In genomic region chr1:229410692-229411433, GRCh38 we compare ENCODE assay signal across 8 cellular contexts. TPM values are rescaled to one million over a fixed set of nuclear protein-coding genes. Genes with fewer than 3 reads are reported as not detected.
DNase-seq lines count a peak whose midpoint lies in the region; ATAC-seq and TF ChIP-seq lines count a peak whose summit lies in the region.

No MANE protein-coding gene starts in this region.

- peaks cover 14% of the 10 kb centered on the region for H3K4me1 Mint-ChIP-seq in activated T-helper 2 cell treated with anti-CD3 and anti-CD28 coated beads, Interferon-gamma antibody, Interleukin-2, Interleukin-4, amounts not matched to agents 10 μg/mL and 5 μg/mL and 100 μg/mL, durations not matched to agents 14 hours and 24 hours and 36 hours (ENCODE audit: low read depth)
- peaks cover 25% of the 10 kb centered on the region for H3K4me1 Mint-ChIP-seq in progenitor cell of endocrine pancreas (ENCODE audit: low read depth)

- H3K27me3 Mint-ChIP-seq in activated T-helper 2 cell treated with anti-CD3 and anti-CD28 coated beads, Interferon-gamma antibody, Interleukin-2, Interleukin-4, amounts not matched to agents 10 μg/mL and 5 μg/mL and 100 μg/mL, durations not matched to agents 14 hours and 24 hours and 36 hours (ENCODE audit: low read depth), result peaks cover 43% of the 10 kb centered on the region
- H3K27me3 Mint-ChIP-seq in progenitor cell of endocrine pancreas, result peaks cover 32% of the 10 kb centered on the region

- H3K4me3 ChIP-seq in Karpas-422 (ENCODE audit: low read length) (no peak overlapping the region), Panc1 (ENCODE audit: low read depth in 2 of 2, low read length in 2 of 2) (no peak overlapping the region; a peak in 1 of 4 replicates)

- POLR2A ChIA-PET in Panc1 (lab: Charles Lee), result no interaction called here

- H3K4me3 Mint-ChIP-seq in activated T-helper 2 cell treated with anti-CD3 and anti-CD28 coated beads, Interferon-gamma antibody, Interleukin-2, Interleukin-4, amounts not matched to agents 10 μg/mL and 5 μg/mL and 100 μg/mL, durations not matched to agents 14 hours and 24 hours and 36 hours (ENCODE audit: low read depth), result no peak overlapping the region
- no peak overlapping the region for H3K4me3 Mint-ChIP-seq in progenitor cell of endocrine pancreas (ENCODE audit: low read depth)

- no peaks in the 10 kb centered on the region for H3K36me3 Mint-ChIP-seq in activated T-helper 2 cell treated with anti-CD3 and anti-CD28 coated beads, Interferon-gamma antibody, Interleukin-2, Interleukin-4, amounts not matched to agents 10 μg/mL and 5 μg/mL and 100 μg/mL, durations not matched to agents 14 hours and 24 hours and 36 hours (ENCODE audit: low read depth)
- H3K36me3 Mint-ChIP-seq in progenitor cell of endocrine pancreas (ENCODE audit: insufficient read depth), result no peaks in the 10 kb centered on the region

- TF ChIP-seq CTCF in Panc1 (IDR thresholded peaks at IDR 0.05) (no peak), progenitor cell of endocrine pancreas (IDR thresholded peaks at IDR 0.05; ENCODE audit: unreplicated experiment) (no peak)

- in situ Hi-C loops in Caki2 (cut with HindIII; ENCODE audit: low pct_unique_long_range_greater_than_20kb, low sequenced_read_pairs), result no loop called here
- in situ Hi-C loops in Panc1 (cut with HindIII; ENCODE audit: low pct_unique_long_range_greater_than_20kb, low sequenced_read_pairs), result no loop called here

- H3K9me3 Mint-ChIP-seq in activated T-helper 2 cell treated with anti-CD3 and anti-CD28 coated beads, Interferon-gamma antibody, Interleukin-2, Interleukin-4, amounts not matched to agents 10 μg/mL and 5 μg/mL and 100 μg/mL, durations not matched to agents 14 hours and 24 hours and 36 hours, result no peaks in the 10 kb centered on the region
- H3K9me3 Mint-ChIP-seq in progenitor cell of endocrine pancreas (ENCODE audit: low read depth), result no peaks in the 10 kb centered on the region

- no peaks in the 10 kb centered on the region for H3K79me2 ChIP-seq in Karpas-422 (ENCODE audit: low read length)

- H3K27me3 ChIP-seq in Karpas-422 (ENCODE audit: low read length) (no peaks in the 10 kb centered on the region), Panc1 (ENCODE audit: control insufficient read depth, insufficient read depth, low read length) (no peaks in the 10 kb centered on the region)

- H3K9me3 ChIP-seq in Karpas-422 (ENCODE audit: low read length) (no peaks in the 10 kb centered on the region), Panc1 (ENCODE audit: control insufficient read depth, insufficient read depth, low read depth, low read length) (no peaks in the 10 kb centered on the region)

- no peak overlapping the region for H3K4me2 ChIP-seq in Karpas-422 (ENCODE audit: low read depth, low read length, poor library complexity, severe bottlenecking)

- no peak overlapping the region for H3K27ac ChIP-seq in Karpas-422 (ENCODE audit: low read length)
- H3K27ac ChIP-seq in Panc1 (ENCODE audit: low read length), result no peak overlapping the region

- H4K20me1 ChIP-seq in Karpas-422 (ENCODE audit: insufficient read depth, low read depth, low read length), result no peaks in the 10 kb centered on the region

- ATAC-seq in Panc1 (peak; percentile 91), HG03521 (IDR thresholded peaks at IDR 0.05; ENCODE audit: unreplicated experiment) (no peak)

- intact Hi-C loops in Panc1 (cut with micrococcal nuclease; ENCODE audit: unreplicated experiment), result no loop called here
- intact Hi-C loops in activated T-helper 2 cell treated with anti-CD3 and anti-CD28 coated beads, Interferon-gamma antibody, Interleukin-2, Interleukin-4, amounts not matched to agents 10 μg/mL and 5 μg/mL and 100 μg/mL, durations not matched to agents 14 hours and 24 hours and 36 hours (cut with micrococcal nuclease), result no loop called here

- H3K4me1 ChIP-seq in Karpas-422 (ENCODE audit: low read length) (no peaks in the 10 kb centered on the region), Panc1 (ENCODE audit: control insufficient read depth, insufficient read depth, low read length) (peaks cover 12% of the 10 kb centered on the region)

- no peak overlapping the region for H2AFZ ChIP-seq in Karpas-422 (ENCODE audit: low read length)

- H3K9ac ChIP-seq in Karpas-422 (ENCODE audit: low read length), result no peak overlapping the region

- H3K9me2 ChIP-seq in Karpas-422 (replicated peaks; ENCODE audit: insufficient read depth, low read length), result no peaks in the 10 kb centered on the region

- DNase-seq in Caki2 (ENCODE audit: low read depth) (peak; percentile 41), Karpas-422 (peak; percentile 38), Panc1 (ENCODE audit: low read depth, low spot score) (no peak), ecto neural progenitor cell (ENCODE audit: low spot score) (peak; percentile 54), middle frontal gyrus (ENCODE audit: extremely low spot score, low spot score) (peak; percentile 62), progenitor cell of endocrine pancreas (ENCODE audit: low spot score, unreplicated experiment) (no peak)
- DNase-seq in activated T-helper 2 cell treated with anti-CD3 and anti-CD28 coated beads, Interferon-gamma antibody, Interleukin-2, Interleukin-4, amounts not matched to agents 10 μg/mL and 5 μg/mL and 100 μg/mL, durations not matched to agents 14 hours and 24 hours and 36 hours (ENCODE audit: low spot score), result no peak

- no peaks in the 10 kb centered on the region for H3K36me3 ChIP-seq in Karpas-422 (ENCODE audit: insufficient read depth, low read length)
- no peaks in the 10 kb centered on the region for H3K36me3 ChIP-seq in Panc1 (ENCODE audit: control insufficient read depth, insufficient read depth, low read length)

- CTCF ChIA-PET in Panc1 (lab: Charles Lee), result no interaction called here

- no peak overlapping the region for H3K27ac Mint-ChIP-seq in activated T-helper 2 cell treated with anti-CD3 and anti-CD28 coated beads, Interferon-gamma antibody, Interleukin-2, Interleukin-4, amounts not matched to agents 10 μg/mL and 5 μg/mL and 100 μg/mL, durations not matched to agents 14 hours and 24 hours and 36 hours
- H3K27ac Mint-ChIP-seq in progenitor cell of endocrine pancreas, result no peak overlapping the region

- BruUV-seq in Panc1 (replicated peaks; lab: Mats Ljungman, UMichigan), result no TSS peak

RNA-seq across cellular contexts. Expression of gene ACTA1, which starts 23.0 kb away (rescaled TPM):
- total RNA-seq in Caki2 (2014; rRNA removed; shearing (Covaris generic); ENCODE audit: low replicate concordance), result 7.4 TPM in 1 of 2 replicates, not detected in the other
- not detected in 2 replicates for total RNA-seq in Karpas-422 (2014; rRNA removed; shearing (Covaris generic); ENCODE audit: low replicate concordance)
- total RNA-seq in Panc1 (2021; ENCODE audit: unreplicated experiment) (not detected), progenitor cell of endocrine pancreas (1.8 and 2.5 TPM in 2 replicates)
- polyA plus RNA-seq in Panc1 (2012; ENCODE audit: insufficient read length), result 3.6 TPM
- total RNA-seq in activated T-helper 2 cell treated with anti-CD3 and anti-CD28 coated beads, Interferon-gamma antibody, Interleukin-2, Interleukin-4, amounts not matched to agents 10 μg/mL and 5 μg/mL and 100 μg/mL, durations not matched to agents 14 hours and 24 hours and 36 hours, result not detected in 2 replicates

Comparison
In these comparisons a context has a peak if more than half of its experiments do, and no peak if none do; other contexts are left out.
1. DNase-seq: peak in Caki2 (single experiment), Karpas-422 (single experiment), ecto neural progenitor cell (single experiment) and middle frontal gyrus (single experiment); none in Panc1 (single experiment), activated T-helper 2 cell treated with anti-CD3 and anti-CD28 coated beads, Interferon-gamma antibody, Interleukin-2, Interleukin-4, amounts not matched to agents 10 μg/mL and 5 μg/mL and 100 μg/mL, durations not matched to agents 14 hours and 24 hours and 36 hours (single experiment) and progenitor cell of endocrine pancreas (single experiment).